8 cellular contexts compared by ENCODE assay signal in the genomic region with DNA sequence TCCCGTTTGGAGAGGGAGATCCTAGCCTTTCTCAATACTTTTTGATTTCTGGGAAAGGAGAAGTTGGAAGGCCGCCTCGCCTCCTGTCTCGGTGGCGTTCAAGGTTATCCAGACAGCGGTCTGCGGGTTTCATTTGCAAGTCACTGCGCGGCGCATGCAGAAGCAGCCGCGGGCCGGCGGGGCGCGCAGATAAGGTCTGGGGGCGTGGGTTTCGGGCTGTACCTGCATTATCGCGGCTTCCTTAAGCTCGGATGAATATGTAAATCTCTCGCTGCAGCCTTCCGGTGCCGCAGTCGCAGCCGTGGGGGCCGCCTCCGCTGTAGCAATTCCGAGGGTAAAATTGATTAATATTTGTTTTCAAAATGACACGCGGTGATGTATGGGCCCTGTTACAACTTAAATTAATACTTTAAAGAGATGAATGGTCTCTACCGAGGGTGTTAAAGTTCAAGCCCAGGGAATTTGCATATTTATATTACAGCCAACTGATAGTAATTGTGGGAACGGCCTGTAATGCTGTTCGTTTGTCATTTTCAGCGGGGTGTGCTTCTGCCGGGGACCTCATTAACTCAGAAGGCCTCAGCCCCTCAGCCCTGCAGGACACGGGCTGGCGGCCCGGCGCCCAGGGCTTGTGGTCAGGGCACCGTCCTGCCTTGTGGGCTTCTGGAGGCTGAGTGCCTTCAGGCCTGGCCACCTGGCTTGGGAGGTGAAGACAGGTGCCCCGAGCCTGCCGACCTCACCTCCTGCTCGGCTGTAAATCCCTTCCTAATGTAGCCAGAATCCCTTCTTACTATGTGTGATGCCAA.
DNase-seq lines count a peak whose midpoint lies in the region; ATAC-seq and TF ChIP-seq lines count a peak whose summit lies in the region.

No MANE protein-coding gene starts in this region.

- TF ChIP-seq CTCF in OCI-LY1 (IDR thresholded peaks at IDR 0.05; ENCODE audit: low read length) (no peak), esophagus squamous epithelium (IDR thresholded peaks at IDR 0.05) (no peak)

- H3K4me1 Mint-ChIP-seq in activated naive CD4-positive, alpha-beta T cell treated with anti-CD3 and anti-CD28 coated beads for 36 hours (ENCODE audit: low read depth): peaks cover 19% of the 10 kb centered on the region
- H3K4me1 Mint-ChIP-seq in stimulated activated effector memory CD8-positive, alpha-beta T cell treated with anti-CD3 and anti-CD28 coated beads, Interleukin-12 subunit alpha, Interleukin-12 subunit beta, amount 100 ng/mL, for 72 hours: peaks cover 24% of the 10 kb centered on the region

- 0 out of 2 replicates have a peak, but pooled peaks cover 4% of the 10 kb centered on the region for H3K27me3 ChIP-seq in OCI-LY1 (ENCODE audit: insufficient read depth, low read length)
- peaks cover 0 to 45% (median 0%) of the 10 kb centered on the region in 4 donors for H3K27me3 ChIP-seq in esophagus squamous epithelium

- H3K4me3 ChIP-seq in OCI-LY1 (ENCODE audit: low read depth, low read length, poor library complexity, severe bottlenecking) (peak overlapping the region; percentile 36), esophagus squamous epithelium (peak overlapping the region in 2 of 4 donors; percentile 24 to 57)

- H3K27ac ChIP-seq in OCI-LY1 (ENCODE audit: low read depth, low read length, poor library complexity, severe bottlenecking) (no peak overlapping the region), esophagus squamous epithelium (no peak overlapping the region)

- H3F3A ChIP-seq in OCI-LY1 (ENCODE audit: insufficient read depth, low read length): no peaks in the 10 kb centered on the region

- no peaks in the 10 kb centered on the region for H3K79me2 ChIP-seq in OCI-LY1 (ENCODE audit: insufficient read depth, low read length)

- no peaks in the 10 kb centered on the region for H3K9me2 ChIP-seq in OCI-LY1 (ENCODE audit: low read depth, low read length)

- no peaks in the 10 kb centered on the region for H3K36me3 ChIP-seq in OCI-LY1 (ENCODE audit: insufficient read depth, low read length)
- no peaks in the 10 kb centered on the region for H3K36me3 ChIP-seq in esophagus squamous epithelium

- H3K4me1 ChIP-seq in OCI-LY1 (ENCODE audit: insufficient read depth, low read length, severe bottlenecking) (peaks cover 8% of the 10 kb centered on the region), esophagus squamous epithelium (peaks cover 0 to 8% (median 0%) of the 10 kb centered on the region in 3 donors)

- peak overlapping the region; percentile 49 for H3K4me2 ChIP-seq in OCI-LY1 (ENCODE audit: low read length)

- DNase-seq in activated naive CD4-positive, alpha-beta T cell treated with anti-CD3 and anti-CD28 coated beads for 36 hours: peak; percentile 45
- DNase-seq in left kidney (ENCODE audit: low read depth, low spot score) (peak; percentile 50), kidney tubule cell (ENCODE audit: low spot score) (no peak), esophagus squamous epithelium (lab: John Stamatoyannopoulos, UW) (no peak), AG20443 (ENCODE audit: low spot score) (no peak)
- DNase-seq in stimulated activated effector memory CD8-positive, alpha-beta T cell treated with anti-CD3 and anti-CD28 coated beads, Interleukin-12 subunit alpha, Interleukin-12 subunit beta, amount 100 ng/mL, for 72 hours (ENCODE audit: low spot score in 2 of 2): peak in 1 of 2 donors; percentile 54

- no peaks in the 10 kb centered on the region for H4K20me1 ChIP-seq in OCI-LY1 (ENCODE audit: insufficient read depth, low read length)

- peaks cover 4% of the 10 kb centered on the region for H3K27me3 Mint-ChIP-seq in activated naive CD4-positive, alpha-beta T cell treated with anti-CD3 and anti-CD28 coated beads for 36 hours (ENCODE audit: low read depth)

- peak; percentile 42 for ATAC-seq in stimulated activated effector memory CD8-positive, alpha-beta T cell treated with anti-CD3 and anti-CD28 coated beads, Interleukin-12 subunit alpha, Interleukin-12 subunit beta, amount 100 ng/mL, for 72 hours
- no peak for ATAC-seq in HG03045 (IDR thresholded peaks at IDR 0.05; ENCODE audit: unreplicated experiment)

- no peaks in the 10 kb centered on the region for H3K9me3 Mint-ChIP-seq in activated naive CD4-positive, alpha-beta T cell treated with anti-CD3 and anti-CD28 coated beads for 36 hours
- no peaks in the 10 kb centered on the region for H3K9me3 Mint-ChIP-seq in stimulated activated effector memory CD8-positive, alpha-beta T cell treated with anti-CD3 and anti-CD28 coated beads, Interleukin-12 subunit alpha, Interleukin-12 subunit beta, amount 100 ng/mL, for 72 hours

- peak overlapping the region; percentile 64 for H3K4me3 Mint-ChIP-seq in activated naive CD4-positive, alpha-beta T cell treated with anti-CD3 and anti-CD28 coated beads for 36 hours
- H3K4me3 Mint-ChIP-seq in stimulated activated effector memory CD8-positive, alpha-beta T cell treated with anti-CD3 and anti-CD28 coated beads, Interleukin-12 subunit alpha, Interleukin-12 subunit beta, amount 100 ng/mL, for 72 hours: peak overlapping the region; percentile 30

- intact Hi-C loops in activated naive CD4-positive, alpha-beta T cell treated with anti-CD3 and anti-CD28 coated beads for 36 hours (cut with micrococcal nuclease): no loop called here
- intact Hi-C loops in esophagus squamous epithelium (cut with DNase I): no loop called here

- no peak overlapping the region for H3K27ac Mint-ChIP-seq in activated naive CD4-positive, alpha-beta T cell treated with anti-CD3 and anti-CD28 coated beads for 36 hours
- peak overlapping the region; percentile 61 for H3K27ac Mint-ChIP-seq in stimulated activated effector memory CD8-positive, alpha-beta T cell treated with anti-CD3 and anti-CD28 coated beads, Interleukin-12 subunit alpha, Interleukin-12 subunit beta, amount 100 ng/mL, for 72 hours

- no peak for TF ChIP-seq POLR2A in esophagus squamous epithelium (IDR thresholded peaks at IDR 0.05)

- CTCF ChIA-PET in activated naive CD4-positive, alpha-beta T cell treated with anti-CD3 and anti-CD28 coated beads for 36 hours (lab: Charles Lee): no interaction called here

- no peaks in the 10 kb centered on the region for H3K36me3 Mint-ChIP-seq in activated naive CD4-positive, alpha-beta T cell treated with anti-CD3 and anti-CD28 coated beads for 36 hours (ENCODE audit: low read depth)
- no peaks in the 10 kb centered on the region for H3K36me3 Mint-ChIP-seq in stimulated activated effector memory CD8-positive, alpha-beta T cell treated with anti-CD3 and anti-CD28 coated beads, Interleukin-12 subunit alpha, Interleukin-12 subunit beta, amount 100 ng/mL, for 72 hours

- 10 to 21% methylated on average over 11 to 26 of the region's 44 CpGs for WGBS in esophagus squamous epithelium, 2 donors

- H2AFZ ChIP-seq in OCI-LY1 (ENCODE audit: low read length): no peak overlapping the region

- H3K9ac ChIP-seq in OCI-LY1 (ENCODE audit: low read length): no peak overlapping the region

- H3K9me3 ChIP-seq in OCI-LY1 (ENCODE audit: low read length) (no peaks in the 10 kb centered on the region), esophagus squamous epithelium (no peaks in the 10 kb centered on the region)

Comparison
In these comparisons a context has a peak if more than half of its experiments do, and no peak if none do; other contexts are left out.
1. DNase-seq: peak in activated naive CD4-positive, alpha-beta T cell treated with anti-CD3 and anti-CD28 coated beads for 36 hours (single experiment) and left kidney (single experiment); none in kidney tubule cell (single experiment), esophagus squamous epithelium (single experiment) and AG20443 (single experiment).